In genomic region chr7:684416-684815, GRCh38 we compare ENCODE assay signal across 25 cellular contexts.
"Had no signal": no experiment of that assay in that cellular context is flagged by ENCODE, and none has a peak within 500 bp of the region (broad histone marks: within the 10 kb centered on the region; RNA-seq: fewer than 3 reads in every experiment).

No MANE protein-coding gene starts in this region.

- H3K27ac Mint-ChIP-seq: dendritic cell treated with granulocyte-macrophage colony-stimulating factor and Interleukin-4, amounts not matched to agents 40 ng/mL and 50 ng/mL, for 4 days; naive thymus-derived CD8-positive, alpha-beta T cell; nephron progenitor cell; stimulated activated naive CD8-positive, alpha-beta T cell treated with anti-CD3 and anti-CD28 coated beads, Interleukin-15, amount 100 ng/mL, for 72 hours had no signal

- H3K4me3 ChIP-seq: gastrocnemius medialis, lung, psoas muscle, thyroid gland had no signal

- H3K27ac ChIP-seq: gastrocnemius medialis, psoas muscle, thyroid gland had no signal

- H3K27me3 Mint-ChIP-seq: dendritic cell treated with granulocyte-macrophage colony-stimulating factor and Interleukin-4, amounts not matched to agents 40 ng/mL and 50 ng/mL, for 4 days; naive thymus-derived CD8-positive, alpha-beta T cell; stimulated activated naive CD8-positive, alpha-beta T cell treated with anti-CD3 and anti-CD28 coated beads, Interleukin-15, amount 100 ng/mL, for 72 hours had no signal

- H3K27me3 ChIP-seq: gastrocnemius medialis, thyroid gland had no signal

- FAIRE-seq: endometrium, keratinocyte had no signal

- ATAC-seq: gastrocnemius medialis; left lobe of liver; naive thymus-derived CD8-positive, alpha-beta T cell; psoas muscle; right cardiac atrium; stimulated activated naive CD8-positive, alpha-beta T cell treated with anti-CD3 and anti-CD28 coated beads, Interleukin-15, amount 100 ng/mL, for 72 hours had no signal

- H3K4me1 ChIP-seq: gastrocnemius medialis, psoas muscle, thyroid gland had no signal

- H3K4me1 Mint-ChIP-seq: nephron progenitor cell; stimulated activated naive CD8-positive, alpha-beta T cell treated with anti-CD3 and anti-CD28 coated beads, Interleukin-15, amount 100 ng/mL, for 72 hours had no signal

- H3K4me3 Mint-ChIP-seq: dendritic cell treated with granulocyte-macrophage colony-stimulating factor and Interleukin-4, amounts not matched to agents 40 ng/mL and 50 ng/mL, for 4 days; nephron progenitor cell; stimulated activated naive CD8-positive, alpha-beta T cell treated with anti-CD3 and anti-CD28 coated beads, Interleukin-15, amount 100 ng/mL, for 72 hours had no signal

- DNase-seq: cerebellar nuclear complex; effector memory CD4-positive, alpha-beta T cell; foreskin fibroblast; gastrocnemius medialis; mesenchymal stem cell; midbrain; naive thymus-derived CD8-positive, alpha-beta T cell; nephron progenitor cell; nucleus accumbens; right cardiac atrium; small intestine; stimulated activated CD4-positive, alpha-beta T cell treated with anti-CD3 and anti-CD28 coated beads, Interleukin-12 subunit alpha, Interleukin-12 subunit beta, amount 100 ng/mL, for 4 hours; stimulated activated CD4-positive, alpha-beta T cell treated with anti-CD3 and anti-CD28 coated beads, Interleukin-1b, Interleukin-23, amount 100 ng/mL, for 48 hours; stimulated activated CD4-positive, alpha-beta T cell treated with anti-CD3 and anti-CD28 coated beads, Interleukin-4, amount 100 ng/mL, for 1 hour; stimulated activated CD8-positive, alpha-beta memory T cell treated with anti-CD3 and anti-CD28 coated beads, Interleukin-4, amount 100 ng/mL, for 48 hours; stimulated activated naive CD4-positive, alpha-beta T cell; stimulated activated naive CD8-positive, alpha-beta T cell treated with anti-CD3 and anti-CD28 coated beads, Interleukin-15, amount 100 ng/mL, for 72 hours; thyroid gland; trophoblast cell had no signal

- H3K36me3 ChIP-seq: gastrocnemius medialis, thyroid gland had no signal

- H3K9me3 ChIP-seq: thyroid gland had no signal
